In genomic region chr5:56200856-56201638, GRCh38 we compare ENCODE assay signal across 8 cellular contexts. TPM values are rescaled to one million over a fixed set of nuclear protein-coding genes. Genes with fewer than 3 reads are reported as not detected.
A peak's percentile ranks its signal among the peaks of the same experiment; 100 is the strongest.
DNase-seq lines count a peak whose midpoint lies in the region; ATAC-seq, FAIRE-seq and TF ChIP-seq lines count a peak whose summit lies in the region.

No MANE protein-coding gene starts in this region.

- H3K9me3 ChIP-seq in NT2/D1 (ENCODE audit: insufficient read depth, low read length) (no peaks in the 10 kb centered on the region), stomach (no peaks in the 10 kb centered on the region)

- no peak for TF ChIP-seq POLR2A in stomach (IDR thresholded peaks at IDR 0.05)

- H3K27ac ChIP-seq in stomach: no peak overlapping the region

- no peak overlapping the region for H3K4me3 Mint-ChIP-seq in endothelial cell (ENCODE audit: unreplicated experiment)

- H3K27ac Mint-ChIP-seq in endothelial cell (ENCODE audit: unreplicated experiment): no peak overlapping the region

- 21 to 37% (median 30%) methylated on average over 5 of the region's 5 CpGs for WGBS in stomach, 5 donors

- intact Hi-C loops in stomach (cut with DNase I; ENCODE audit: low total_unique reads): loop anchor here (5.0 to 10.0 kb wide), 2 partner anchors 226 to 269 kb away; no protein-coding TSS in a partner anchor

- no peak overlapping the region for H3K9ac ChIP-seq in NT2/D1 (ENCODE audit: insufficient read length, low read depth)

- no peaks in the 10 kb centered on the region for H3K36me3 Mint-ChIP-seq in endothelial cell (ENCODE audit: low read depth, unreplicated experiment)

- peaks cover 2% of the 10 kb centered on the region for H3K27me3 Mint-ChIP-seq in endothelial cell (ENCODE audit: unreplicated experiment)

- H3K9me3 Mint-ChIP-seq in endothelial cell (ENCODE audit: unreplicated experiment): no peaks in the 10 kb centered on the region

- ATAC-seq in GM21367 (IDR thresholded peaks at IDR 0.05; ENCODE audit: unreplicated experiment) (peak; percentile 94), HG03571 (IDR thresholded peaks at IDR 0.05; ENCODE audit: unreplicated experiment) (peak; percentile 93)

- no peaks in the 10 kb centered on the region for H3K27me3 ChIP-seq in NT2/D1 (ENCODE audit: insufficient read depth, insufficient read length)
- no peaks in the 10 kb centered on the region for H3K27me3 ChIP-seq in stomach

- TF ChIP-seq CTCF in D721Med (IDR thresholded peaks at IDR 0.05; ENCODE audit: insufficient read depth, missing control alignments) (peak; percentile 61), endothelial cell (IDR thresholded peaks at IDR 0.05; ENCODE audit: unreplicated experiment) (peak; percentile 42), stomach (IDR thresholded peaks at IDR 0.05) (peak in 5 of 7 experiments; percentile 32 to 85 (median 78))

- DNase-seq in D721Med (ENCODE audit: insufficient read length, low spot score): peak; percentile 26
- peak; percentile 42 for DNase-seq in NT2/D1 (ENCODE audit: low read depth, low spot score)
- DNase-seq in activated CD8-positive, alpha-beta memory T cell treated with anti-CD3 and anti-CD28 coated beads, Interleukin-2, amount 50 U/mL, for 1 hour (ENCODE audit: extremely low read depth): peak; percentile 17
- peak; percentile 62 for DNase-seq in endothelial cell (ENCODE audit: low spot score)
- peak; percentile 80 for DNase-seq in myocyte (ENCODE audit: low read depth)
- peak; percentile 76 for DNase-seq in stomach

- no peak for FAIRE-seq in D721Med (lab: Jason Lieb, UNC)

- H3K4me3 ChIP-seq in NT2/D1 (ENCODE audit: insufficient read length, low read depth): no peak overlapping the region
- H3K4me3 ChIP-seq in stomach: no peak overlapping the region

- H3K36me3 ChIP-seq in NT2/D1 (ENCODE audit: insufficient read depth, insufficient read length, low read length) (no peaks in the 10 kb centered on the region), stomach (no peaks in the 10 kb centered on the region)

- TF ChIP-seq EP300 in stomach (IDR thresholded peaks at IDR 0.05): no peak

- no peaks in the 10 kb centered on the region for H3K4me1 Mint-ChIP-seq in endothelial cell (ENCODE audit: unreplicated experiment)

- no peaks in the 10 kb centered on the region for H3K4me1 ChIP-seq in NT2/D1 (ENCODE audit: insufficient read depth, insufficient read length)
- peaks cover 0 to 14% (median 4%) of the 10 kb centered on the region in 4 donors for H3K4me1 ChIP-seq in stomach

RNA-seq across cellular contexts. Expression of gene ANKRD55, which starts 32.1 kb away (rescaled TPM):
- total RNA-seq in endothelial cell (ENCODE audit: unreplicated experiment) (not detected), myocyte (not detected in 2 replicates), stomach (under 1 TPM in 1 of 5 donors, not detected in 4; 0.18 TPM)
- polyA plus RNA-seq in myocyte (2012): not detected
- under 1 TPM in 1 of 3 donors, not detected in 2; 0.08 TPM for polyA plus RNA-seq in stomach

Comparison
In these comparisons a context has a peak if more than half of its experiments do, and no peak if none do; other contexts are left out.
1. DNase-seq: peak in every context shown above with its lines; median percentile 80 in myocyte; 76 in stomach; 62 in endothelial cell; 42 in NT2/D1; 26 in D721Med; 17 in activated CD8-positive, alpha-beta memory T cell treated with anti-CD3 and anti-CD28 coated beads, Interleukin-2, amount 50 U/mL, for 1 hour.